Comparison of ENCODE assay signal across 13 cellular contexts in the genomic region with DNA sequence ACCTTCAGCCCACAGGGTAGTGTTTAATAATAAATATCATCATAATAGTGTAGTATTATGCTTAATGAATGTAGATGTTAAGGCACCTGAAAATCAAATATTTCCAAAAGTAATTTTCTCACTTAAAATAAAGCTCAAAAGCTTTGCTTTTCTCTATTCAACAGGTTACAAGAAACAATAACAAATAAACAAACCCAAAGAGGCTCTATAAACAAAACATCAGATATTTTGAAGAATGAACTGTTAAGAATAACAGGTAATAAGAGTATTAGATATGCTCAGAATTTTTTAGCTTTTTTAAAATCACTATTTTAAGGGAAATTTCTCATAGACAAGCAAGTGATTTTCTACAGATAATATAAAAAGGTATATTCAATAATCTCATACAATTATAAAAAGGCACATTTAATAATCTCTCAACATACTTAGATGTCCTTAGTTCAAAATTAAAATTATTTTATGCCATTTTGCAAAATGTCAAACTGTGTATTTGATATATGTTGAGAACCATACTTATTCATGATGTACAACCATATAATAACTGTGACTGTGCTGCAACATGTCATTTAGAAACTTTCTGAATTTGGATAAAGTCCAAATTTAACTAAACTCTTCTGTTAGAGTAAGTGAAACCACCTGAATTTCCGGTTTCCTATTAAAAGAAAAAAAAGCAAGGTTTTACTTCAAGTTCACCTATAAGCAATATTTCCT. TPM values are rescaled to one million over a fixed set of nuclear protein-coding genes. Genes with fewer than 3 reads are reported as not detected.
DNase-seq lines count a peak whose midpoint lies in the region; ATAC-seq, FAIRE-seq and TF ChIP-seq lines count a peak whose summit lies in the region.
"Had no signal": no experiment of that assay in that cellular context is flagged by ENCODE, and none has a peak within 500 bp of the region (broad histone marks: within the 10 kb centered on the region; RNA-seq: fewer than 3 reads in every experiment).

No MANE protein-coding gene starts in this region.

- no TSS peak for BruUV-seq in MCF 10A (replicated peaks; lab: Mats Ljungman, UMichigan)

- ATAC-seq in GM18868 (IDR thresholded peaks at IDR 0.05; ENCODE audit: unreplicated experiment): peak; percentile 88
- ATAC-seq in GM21526 (IDR thresholded peaks at IDR 0.05; ENCODE audit: low FRiP score, unreplicated experiment): peak; percentile 84
- peak; percentile 49 for ATAC-seq in HG03097 (IDR thresholded peaks at IDR 0.05; ENCODE audit: low FRiP score, unreplicated experiment)
- ATAC-seq in Right ventricle myocardium superior (ENCODE audit: poor library complexity): no peak
- no peak for ATAC-seq in esophagus mucosa
- ATAC-seq: naive thymus-derived CD4-positive, alpha-beta T cell; Panc1 had no signal

- peaks cover 59% of the 10 kb centered on the region for H3K36me3 Mint-ChIP-seq in MCF 10A (ENCODE audit: insufficient read depth, unreplicated experiment)

- peak; percentile 49 for FAIRE-seq in colon (lab: Jason Lieb, UNC)
- FAIRE-seq: H1 had no signal

- H3K9me3 Mint-ChIP-seq in MCF 10A (ENCODE audit: unreplicated experiment): no peaks in the 10 kb centered on the region
- H3K9me3 Mint-ChIP-seq: activated naive CD4-positive, alpha-beta T cell treated with anti-CD3 and anti-CD28 coated beads, Interleukin-2, amount 50 U/mL, for 24 hours had no signal

- H3K27ac Mint-ChIP-seq in MCF 10A (ENCODE audit: low read depth, unreplicated experiment): no peak overlapping the region
- H3K27ac Mint-ChIP-seq: activated naive CD4-positive, alpha-beta T cell treated with anti-CD3 and anti-CD28 coated beads, Interleukin-2, amount 50 U/mL, for 24 hours had no signal

- no peaks in the 10 kb centered on the region for H3K27me3 Mint-ChIP-seq in MCF 10A (ENCODE audit: insufficient read depth, unreplicated experiment)
- H3K27me3 Mint-ChIP-seq: activated naive CD4-positive, alpha-beta T cell treated with anti-CD3 and anti-CD28 coated beads, Interleukin-2, amount 50 U/mL, for 24 hours; naive thymus-derived CD4-positive, alpha-beta T cell had no signal

- TF ChIP-seq CTCF in MCF 10A (IDR thresholded peaks at IDR 0.05; ENCODE audit: unreplicated experiment): no peak

- DNase-seq in MCF 10A (ENCODE audit: unreplicated experiment) (no peak), Right ventricle myocardium superior (no peak), NOMO-1 treated with dmso at 0.1 percent for 144 hours (lab: John Stamatoyannopoulos, UW; ENCODE audit: unreplicated experiment) (no peak)
- DNase-seq: effector memory CD4-positive, alpha-beta T cell had no signal

- H3K4me1 Mint-ChIP-seq in MCF 10A (ENCODE audit: insufficient read depth, unreplicated experiment): peaks cover 21% of the 10 kb centered on the region

- intact Hi-C loops in MCF 10A (cut with micrococcal nuclease): no loop called here
- intact Hi-C loops in Right ventricle myocardium superior (cut with DNase I): no loop called here

- CTCF ChIA-PET in MCF 10A (lab: Yijun Ruan, JAX): no interaction called here

- no peak overlapping the region for H3K4me3 Mint-ChIP-seq in MCF 10A (ENCODE audit: unreplicated experiment)

- POLR2A ChIA-PET in MCF 10A (lab: Yijun Ruan, JAX): interaction anchor here (0.6 to 1.7 kb wide), 6 partner anchors 11 to 215 kb away, joined by 3 read pairs; no protein-coding TSS in a partner anchor

RNA-seq across cellular contexts. Expression of gene PHIP, which starts 35.8 kb away (rescaled TPM):
- 25.3 and 26.5 TPM in 2 replicates for total RNA-seq in MCF 10A (2022)
- 13.3 TPM for total RNA-seq in Right ventricle myocardium superior
- total RNA-seq in esophagus mucosa: 12.4 TPM

Comparison
In these comparisons a context has a peak if more than half of its experiments do, and no peak if none do; other contexts are left out.
1. ATAC-seq: peak in GM18868 (single experiment), GM21526 (single experiment) and HG03097 (single experiment); none in Right ventricle myocardium superior (single experiment) and esophagus mucosa (single experiment).